In genomic region chr1:149260736-149261340, GRCh38 we compare ENCODE assay signal across 7 cellular contexts.
DNase-seq lines count a peak whose midpoint lies in the region; ATAC-seq, FAIRE-seq and TF ChIP-seq lines count a peak whose summit lies in the region.
"Not testable (repeated sequence)": the region's sequence is repeated elsewhere in the genome, so short reads cannot be mapped to it uniquely, and the experiment has no call there.

No MANE protein-coding gene starts in this region.

- H3K4me2 ChIP-seq in PC-3 (ENCODE audit: low read length); K562 (ENCODE audit: insufficient read depth, low read length): not testable (repeated sequence)

- not testable (repeated sequence) for H3K4me1 ChIP-seq in ACC112 (ENCODE audit: control insufficient read depth, insufficient read depth, low read length, unreplicated experiment); PC-3 (ENCODE audit: insufficient read depth, low read length); K562 (replicated peaks in 1 of 2; ENCODE audit: control insufficient read depth in 2 of 2, insufficient read depth in 2 of 2, low read length in 2 of 2); psoas muscle

- H4K20me1 ChIP-seq in PC-3 (ENCODE audit: low read length); K562 (replicated peaks; ENCODE audit: control insufficient read depth, insufficient read depth, low read length): not testable (repeated sequence)

- H3K36me3 Mint-ChIP-seq in activated CD4-positive, alpha-beta T cell treated with anti-CD3 and anti-CD28 coated beads, Interleukin-2, amount 10 ng/mL, durations not matched to agents 24 days and 14 days (ENCODE audit: low read depth); activated T-cell treated with anti-CD3 and anti-CD28 coated beads, Interleukin-2, amount 50 U/mL, for 72 hours (ENCODE audit: insufficient read depth in 2 of 2): not testable (repeated sequence)

- not testable (repeated sequence) for H2AFZ ChIP-seq in ACC112 (ENCODE audit: low read length, unreplicated experiment); PC-3 (ENCODE audit: low read length); K562 (ENCODE audit: low read depth, low read length)

- H3K9me1 ChIP-seq in K562 (ENCODE audit: control insufficient read depth, insufficient read depth, low read length), result not testable (repeated sequence)

- H3K36me3 ChIP-seq in ACC112 (ENCODE audit: insufficient read depth, low read length); PC-3 (ENCODE audit: low read depth, low read length); K562 (ENCODE audit: control insufficient read depth, insufficient read depth, low read length); psoas muscle (ENCODE audit: insufficient read depth in 1 of 2, low read depth in 1 of 2): not testable (repeated sequence)

- not testable (repeated sequence) for BruUV-seq in PC-3 (replicated peaks; lab: Mats Ljungman, UMichigan); K562 (replicated peaks; lab: Mats Ljungman, UMichigan)

- 0% methylated on average over 2 of the region's 5 CpGs for WGBS in K562 (ENCODE audit: insufficient coverage, low coverage, missing lambda C conversion rate)
- WGBS in psoas muscle, 3 donors, result 10 to 18% (median 11%) methylated on average over 2 of the region's 5 CpGs

- H3K27ac ChIP-seq in ACC112 (ENCODE audit: low read depth, low read length), result peak overlapping the region; percentile 50; the same call in 1 of the 2 replicates
- H3K27ac ChIP-seq in PC-3 (ENCODE audit: low read length); K562 (ENCODE audit: extremely low read depth, low read depth, low read length); psoas muscle: not testable (repeated sequence)

- intact Hi-C loops in PC-3 (cut with micrococcal nuclease); activated CD4-positive, alpha-beta T cell treated with anti-CD3 and anti-CD28 coated beads, Interleukin-2, amount 10 ng/mL, durations not matched to agents 24 days and 14 days (cut with micrococcal nuclease); K562 (cut with micrococcal nuclease); psoas muscle (cut with DNase I): not testable (repeated sequence)

- H3K4me3 Mint-ChIP-seq in activated CD4-positive, alpha-beta T cell treated with anti-CD3 and anti-CD28 coated beads, Interleukin-2, amount 10 ng/mL, durations not matched to agents 24 days and 14 days; activated T-cell treated with anti-CD3 and anti-CD28 coated beads, Interleukin-2, amount 50 U/mL, for 72 hours; stimulated activated naive CD8-positive, alpha-beta T cell treated with anti-CD3 and anti-CD28 coated beads, Interleukin-15, amount 100 ng/mL, for 72 hours: not testable (repeated sequence)

- DNase-seq in PC-3; activated T-cell treated with anti-CD3 and anti-CD28 coated beads, Interleukin-2, amount 50 U/mL, for 72 hours; K562 (ENCODE audit: extremely low read depth in 1 of 4, low spot score in 3 of 4); psoas muscle; stimulated activated naive CD8-positive, alpha-beta T cell treated with anti-CD3 and anti-CD28 coated beads, Interleukin-15, amount 100 ng/mL, for 72 hours: not testable (repeated sequence)
- DNase-seq in activated CD4-positive, alpha-beta T cell treated with anti-CD3 and anti-CD28 coated beads, Interleukin-2, amount 10 ng/mL, durations not matched to agents 24 days and 14 days, result peak; percentile 39

- not testable (repeated sequence) for H3K27me3 Mint-ChIP-seq in activated CD4-positive, alpha-beta T cell treated with anti-CD3 and anti-CD28 coated beads, Interleukin-2, amount 10 ng/mL, durations not matched to agents 24 days and 14 days; activated T-cell treated with anti-CD3 and anti-CD28 coated beads, Interleukin-2, amount 50 U/mL, for 72 hours (ENCODE audit: low read depth); stimulated activated naive CD8-positive, alpha-beta T cell treated with anti-CD3 and anti-CD28 coated beads, Interleukin-15, amount 100 ng/mL, for 72 hours

- POLR2A ChIA-PET in PC-3 (lab: Charles Lee; ENCODE audit: unreplicated experiment); K562 (lab: Yijun Ruan, JAX): not testable (repeated sequence)

- H3K4me3 ChIP-seq in ACC112 (ENCODE audit: low read depth, low read length); PC-3 (ENCODE audit: low read length); K562; psoas muscle: not testable (repeated sequence)

- not testable (repeated sequence) for TF ChIP-seq RAD21 in K562 (CRISPR knock-in tag; conservative IDR thresholded peaks at IDR 0.05 in 1 of 2, IDR thresholded peaks at IDR 0.05 in 1 of 2)

- H3K9me3 ChIP-seq in PC-3 (ENCODE audit: low read length); K562 (replicated peaks; ENCODE audit: control insufficient read depth, insufficient read depth, low read depth, low read length); psoas muscle: not testable (repeated sequence)

- H3K27me3 ChIP-seq in ACC112 (ENCODE audit: insufficient read depth, low read length); PC-3 (ENCODE audit: low read length); K562 (ENCODE audit: control insufficient read depth in 2 of 2, insufficient read depth in 2 of 2, low read length in 2 of 2); psoas muscle (ENCODE audit: insufficient read depth in 3 of 3, low read length in 2 of 3): not testable (repeated sequence)

- TF ChIP-seq POLR2A in K562 (conservative IDR thresholded peaks at IDR 0.05), result not testable (repeated sequence)

- FAIRE-seq in K562 (lab: Jason Lieb, UNC), result peak; percentile 29

- CTCF ChIA-PET in PC-3 (lab: Charles Lee); K562 (lab: Yijun Ruan, JAX; ENCODE audit: low intra/inter-chr PET ratio): not testable (repeated sequence)

- not testable (repeated sequence) for H3K9me2 ChIP-seq in PC-3 (replicated peaks; ENCODE audit: low read length)

- not testable (repeated sequence) for H3K4me1 Mint-ChIP-seq in activated CD4-positive, alpha-beta T cell treated with anti-CD3 and anti-CD28 coated beads, Interleukin-2, amount 10 ng/mL, durations not matched to agents 24 days and 14 days; activated T-cell treated with anti-CD3 and anti-CD28 coated beads, Interleukin-2, amount 50 U/mL, for 72 hours (ENCODE audit: low read depth); stimulated activated naive CD8-positive, alpha-beta T cell treated with anti-CD3 and anti-CD28 coated beads, Interleukin-15, amount 100 ng/mL, for 72 hours

- ATAC-seq in PC-3, result peak; percentile 51; the same call in 1 of the 2 replicates
- peak; percentile 99 for ATAC-seq in activated T-cell treated with anti-CD3 and anti-CD28 coated beads, Interleukin-2, amount 50 U/mL, for 72 hours (replicated peaks in 1 of 2)
- ATAC-seq in K562, result peak; percentile 78
- peak in 3 of 4 donors; percentile 73 to 81 (median 79) for ATAC-seq in psoas muscle
- ATAC-seq in stimulated activated naive CD8-positive, alpha-beta T cell treated with anti-CD3 and anti-CD28 coated beads, Interleukin-15, amount 100 ng/mL, for 72 hours, result peak; percentile 100

- not testable (repeated sequence) for TF ChIP-seq EP300 in K562 (IDR thresholded peaks at IDR 0.05; ENCODE audit: low read length)

- in situ Hi-C loops in K562 (cut with MboI), result not testable (repeated sequence)

- H3K27ac Mint-ChIP-seq in activated CD4-positive, alpha-beta T cell treated with anti-CD3 and anti-CD28 coated beads, Interleukin-2, amount 10 ng/mL, durations not matched to agents 24 days and 14 days; activated T-cell treated with anti-CD3 and anti-CD28 coated beads, Interleukin-2, amount 50 U/mL, for 72 hours; stimulated activated naive CD8-positive, alpha-beta T cell treated with anti-CD3 and anti-CD28 coated beads, Interleukin-15, amount 100 ng/mL, for 72 hours: not testable (repeated sequence)

- not testable (repeated sequence) for H3K9ac ChIP-seq in PC-3 (ENCODE audit: low read length); K562 (ENCODE audit: insufficient read depth in 1 of 2, low read depth in 2 of 2, low read length in 2 of 2)

- not testable (repeated sequence) for H3K9me3 Mint-ChIP-seq in activated CD4-positive, alpha-beta T cell treated with anti-CD3 and anti-CD28 coated beads, Interleukin-2, amount 10 ng/mL, durations not matched to agents 24 days and 14 days; activated T-cell treated with anti-CD3 and anti-CD28 coated beads, Interleukin-2, amount 50 U/mL, for 72 hours; stimulated activated naive CD8-positive, alpha-beta T cell treated with anti-CD3 and anti-CD28 coated beads, Interleukin-15, amount 100 ng/mL, for 72 hours

- not testable (repeated sequence) for H3F3A ChIP-seq in PC-3 (ENCODE audit: low read length, unreplicated experiment)

- TF ChIP-seq CTCF in PC-3 (conservative IDR thresholded peaks at IDR 0.05; ENCODE audit: low read depth, low read length); K562 (IDR thresholded peaks at IDR 0.05 in 2 of 3, conservative IDR thresholded peaks at IDR 0.05 in 1 of 3; ENCODE audit: insufficient read depth in 2 of 3, low read depth in 1 of 3, low read length in 3 of 3); psoas muscle (IDR thresholded peaks at IDR 0.05): not testable (repeated sequence)

- not testable (repeated sequence) for H3K79me2 ChIP-seq in ACC112 (ENCODE audit: control insufficient read depth, insufficient read depth, low read length, unreplicated experiment); PC-3 (ENCODE audit: low read length); K562 (ENCODE audit: control insufficient read depth, insufficient read depth, low read length)
